22 cellular contexts compared by ENCODE assay signal in the genomic region with DNA sequence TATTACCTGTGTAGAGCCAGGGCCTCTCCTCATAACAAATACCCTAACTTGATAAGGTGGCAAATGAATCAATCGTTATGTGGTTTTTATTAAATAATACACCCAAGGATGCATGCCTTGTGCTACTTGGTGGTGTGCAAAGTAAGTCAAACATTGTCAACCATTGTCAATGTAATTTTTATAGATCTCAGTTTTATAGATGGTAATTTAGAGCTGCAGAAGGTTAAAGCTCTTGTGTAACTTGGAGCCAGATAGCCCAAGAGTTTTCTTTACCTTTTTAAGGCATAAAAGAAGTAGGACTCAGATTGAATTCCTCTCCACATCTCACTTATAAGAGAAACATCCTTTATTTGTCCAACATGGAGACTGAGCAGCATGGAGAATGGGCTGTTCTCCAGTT.
A peak's percentile ranks its signal among the peaks of the same experiment; 100 is the strongest.
DNase-seq lines count a peak whose midpoint lies in the region; ATAC-seq and TF ChIP-seq lines count a peak whose summit lies in the region.
"Had no signal": no experiment of that assay in that cellular context is flagged by ENCODE, and none has a peak within 500 bp of the region (broad histone marks: within the 10 kb centered on the region; RNA-seq: fewer than 3 reads in every experiment).

No MANE protein-coding gene starts in this region.

- H3K9me3 ChIP-seq in mucosa of descending colon (no peaks in the 10 kb centered on the region), transverse colon (no peaks in the 10 kb centered on the region)
- H3K9me3 ChIP-seq: A549, BE2C had no signal

- DNase-seq in caudate nucleus (lab: John Stamatoyannopoulos, UW) = no peak
- DNase-seq in dorsolateral prefrontal cortex = no peak
- no peak for DNase-seq in mucosa of descending colon
- no peak for DNase-seq in transverse colon
- no peak for DNase-seq in stimulated activated CD4-positive, alpha-beta T cell treated with anti-CD3 and anti-CD28 coated beads, Interleukin-4, amount 100 ng/mL, for 1 hour
- no peak for DNase-seq in NCI-H2227 (lab: John Stamatoyannopoulos, UW; ENCODE audit: unreplicated experiment)
- DNase-seq: 8988T; ACHN; AML-193; BE2C; Calu3; CD4-positive, alpha-beta T cell; COR-L47; DMS53; DMS79 treated with DMSO at 0.1 percent for 48 hours; GF-D8; GM23248; H7; HCEC 1CT had no signal

- in situ Hi-C loops in transverse colon (cut with MboI; ENCODE audit: low pct_ligation_motif_present in 1 of 4, low pct_unique_long_range_greater_than_20kb in 1 of 4, low sequenced_read_pairs in 3 of 4) = loop anchor here in 3 of 4 donors (25.0 kb wide), 3 partner anchors 163 to 562 kb away; no protein-coding TSS in a partner anchor

- no peak for TF ChIP-seq CTCF in dorsolateral prefrontal cortex (IDR thresholded peaks at IDR 0.05 in 54 of 56, conservative IDR thresholded peaks at IDR 0.05 in 2 of 56; ENCODE audit: low read depth in 1 of 56, partially characterized antibody in 56 of 56)
- TF ChIP-seq CTCF in mucosa of descending colon (IDR thresholded peaks at IDR 0.05) = no peak
- no peak for TF ChIP-seq CTCF in transverse colon (IDR thresholded peaks at IDR 0.05)

- TF ChIP-seq POLR2A in transverse colon (IDR thresholded peaks at IDR 0.05) = no peak

- TF ChIP-seq EP300 in transverse colon (IDR thresholded peaks at IDR 0.05; ENCODE audit: low read depth) = no peak

- H3K36me3 ChIP-seq in mucosa of descending colon (ENCODE audit: low read depth) (no peaks in the 10 kb centered on the region), transverse colon (no peaks in the 10 kb centered on the region)
- H3K36me3 ChIP-seq: BE2C; BLaER1 treated with 17β-estradiol and CSF1 and Interleukin-3, amounts not matched to agents 10 nM and 100 nM had no signal

- H3K27me3 ChIP-seq in dorsolateral prefrontal cortex = no peaks in the 10 kb centered on the region
- H3K27me3 ChIP-seq in transverse colon = no peaks in the 10 kb centered on the region
- H3K27me3 ChIP-seq: BE2C; BLaER1 treated with 17β-estradiol and CSF1 and Interleukin-3, amounts not matched to agents 10 nM and 100 nM had no signal

- peaks cover 10% of the 10 kb centered on the region for H3K4me1 ChIP-seq in mucosa of descending colon (ENCODE audit: low read depth)
- H3K4me1 ChIP-seq in transverse colon = peaks cover 0 to 19% (median 10%) of the 10 kb centered on the region in 4 donors
- H3K4me1 ChIP-seq: BE2C had no signal

- intact Hi-C loops in dorsolateral prefrontal cortex (cut with DNase I) = no loop called here
- intact Hi-C loops in mucosa of descending colon (cut with DNase I, micrococcal nuclease) = no loop called here
- intact Hi-C loops in transverse colon (cut with DNase I; ENCODE audit: low total_unique reads) = no loop called here

- WGBS in transverse colon (ENCODE audit: low coverage in 1 of 2), 2 donors = 31 to 38% methylated on average over 1 of the region's 1 CpG

- H3K4me3 ChIP-seq in dorsolateral prefrontal cortex (no peak overlapping the region), mucosa of descending colon (no peak overlapping the region), transverse colon (no peak overlapping the region)
- H3K4me3 ChIP-seq: A549; BLaER1 treated with 17β-estradiol and CSF1 and Interleukin-3, amounts not matched to agents 10 nM and 100 nM; GM23248 had no signal

- H3K27ac ChIP-seq in caudate nucleus (ENCODE audit: low read depth, low read length) (peak overlapping the region; percentile 42), dorsolateral prefrontal cortex (peak overlapping the region in 50 of 59 donors; percentile 1 to 85 (median 60)), transverse colon (peak overlapping the region; percentile 11 to 65 (median 49))
- H3K27ac ChIP-seq: A549; BLaER1 treated with 17β-estradiol and CSF1 and Interleukin-3, amounts not matched to agents 10 nM and 100 nM; GM23248 had no signal

- ATAC-seq in mucosa of descending colon = peak; percentile 77
- no peak for ATAC-seq in GM21528 (IDR thresholded peaks at IDR 0.05; ENCODE audit: low FRiP score, unreplicated experiment)
- ATAC-seq: A549 had no signal
